9 cellular contexts compared by ENCODE assay signal in genomic region chr10:103192089-103192450, GRCh38. TPM values are rescaled to one million over a fixed set of nuclear protein-coding genes. Genes with fewer than 3 reads are reported as not detected.
DNase-seq lines count a peak whose midpoint lies in the region; ATAC-seq, FAIRE-seq and TF ChIP-seq lines count a peak whose summit lies in the region.
"Had no signal": no experiment of that assay in that cellular context is flagged by ENCODE, and none has a peak within 500 bp of the region (broad histone marks: within the 10 kb centered on the region; RNA-seq: fewer than 3 reads in every experiment).

No MANE protein-coding gene starts in this region.

- peaks cover 16% of the 10 kb centered on the region for H3K4me1 ChIP-seq in HUES48 (ENCODE audit: control insufficient read depth, insufficient read depth, low read length)
- H3K4me1 ChIP-seq in astrocyte (ENCODE audit: insufficient read depth, low read length): peaks cover 16% of the 10 kb centered on the region
- H3K4me1 ChIP-seq in subcutaneous abdominal adipose tissue (ENCODE audit: control insufficient read depth in 5 of 5, insufficient read depth in 5 of 5, low read length in 5 of 5): peaks cover 0 to 50% (median 36%) of the 10 kb centered on the region in 5 donors

- in situ Hi-C loops in GM13976 (cut with MboI; ENCODE audit: low sequenced_read_pairs, unreplicated experiment): no loop called here

- DNase-seq in EL: peak; percentile 15
- no peak for DNase-seq in astrocyte (ENCODE audit: low read depth)
- DNase-seq in NCI-H1092 (lab: John Stamatoyannopoulos, UW): no peak
- no peak for DNase-seq in GM13976 (ENCODE audit: low spot score)

- H3K27me3 ChIP-seq in HUES48 (ENCODE audit: control insufficient read depth, insufficient read depth, low read length): peaks cover 10% of the 10 kb centered on the region; the same call in 1 of the 2 replicates
- H3K27me3 ChIP-seq in astrocyte (ENCODE audit: insufficient read depth, low read length): no peaks in the 10 kb centered on the region
- H3K27me3 ChIP-seq in layer of hippocampus (ENCODE audit: control insufficient read depth, insufficient read depth, low read length): no peaks in the 10 kb centered on the region
- H3K27me3 ChIP-seq in subcutaneous abdominal adipose tissue (ENCODE audit: control insufficient read depth in 5 of 5, insufficient read depth in 4 of 5, low read length in 5 of 5): no peaks in the 10 kb centered on the region

- peak overlapping the region; percentile 89 for H3K27ac ChIP-seq in HUES48 (ENCODE audit: low read depth, low read length)
- peak overlapping the region; percentile 84 for H3K27ac ChIP-seq in astrocyte (ENCODE audit: low read depth, low read length)
- H3K27ac ChIP-seq in layer of hippocampus (ENCODE audit: low read depth, low read length): peak overlapping the region; percentile 94
- H3K27ac ChIP-seq in subcutaneous abdominal adipose tissue (ENCODE audit: low read depth, low read length): peak overlapping the region; percentile 94

- peak overlapping the region; percentile 65 for H2AFZ ChIP-seq in astrocyte (ENCODE audit: low read depth, low read length)

- H3K36me3 ChIP-seq in HUES48 (ENCODE audit: control insufficient read depth, insufficient read depth, low read length) (no peaks in the 10 kb centered on the region), astrocyte (ENCODE audit: insufficient read depth, low read length) (no peaks in the 10 kb centered on the region), subcutaneous abdominal adipose tissue (ENCODE audit: control insufficient read depth in 5 of 5, insufficient read depth in 5 of 5, low read length in 5 of 5) (no peaks in the 10 kb centered on the region)

- H3K36me3 Mint-ChIP-seq in astrocyte (ENCODE audit: low read depth, unreplicated experiment): no peaks in the 10 kb centered on the region

- H3K4me3 Mint-ChIP-seq in astrocyte (ENCODE audit: unreplicated experiment): peak overlapping the region; percentile 96

- H3K27ac Mint-ChIP-seq in astrocyte (ENCODE audit: unreplicated experiment): peak overlapping the region; percentile 95

- H4K20me1 ChIP-seq in astrocyte (ENCODE audit: insufficient read depth, low read length): peaks cover 41% of the 10 kb centered on the region

- TF ChIP-seq CTCF in astrocyte (IDR thresholded peaks at IDR 0.05; ENCODE audit: insufficient read depth, low read depth, low read length): no peak
- TF ChIP-seq CTCF in GM13976 (IDR thresholded peaks at IDR 0.05; ENCODE audit: borderline replicate concordance, control extremely low read depth, extremely low read depth, insufficient read depth, missing control alignments): no peak

- peak overlapping the region; percentile 73 for H3K9ac ChIP-seq in HUES48 (ENCODE audit: low read depth, low read length)
- peak overlapping the region; percentile 91 for H3K9ac ChIP-seq in astrocyte (ENCODE audit: low read length)
- peak overlapping the region; percentile 77 to 93 (median 81) for H3K9ac ChIP-seq in subcutaneous abdominal adipose tissue (ENCODE audit: low read length in 5 of 5)

- H3K4me3 ChIP-seq in HUES48 (ENCODE audit: low read depth, low read length) (peak overlapping the region; percentile 92), astrocyte (ENCODE audit: insufficient read depth, low read depth, low read length) (peak overlapping the region; percentile 84), subcutaneous abdominal adipose tissue (ENCODE audit: low read depth in 1 of 5, low read length in 5 of 5) (peak overlapping the region; percentile 81 to 90 (median 86))

- peak overlapping the region; percentile 91 for H3K4me2 ChIP-seq in astrocyte (ENCODE audit: low read length)

- peaks cover 9% of the 10 kb centered on the region for H3K4me1 Mint-ChIP-seq in astrocyte (ENCODE audit: low read depth, unreplicated experiment)

- no peak for FAIRE-seq in astrocyte (lab: Jason Lieb, UNC)

- no peaks in the 10 kb centered on the region for H3K9me3 ChIP-seq in HUES48 (ENCODE audit: control insufficient read depth, insufficient read depth, low read length)
- H3K9me3 ChIP-seq in astrocyte (ENCODE audit: insufficient read depth, low read depth, low read length): no peaks in the 10 kb centered on the region
- H3K9me3 ChIP-seq in subcutaneous abdominal adipose tissue (ENCODE audit: control insufficient read depth in 5 of 5, low read length in 5 of 5): no peaks in the 10 kb centered on the region

- H3K9me3 Mint-ChIP-seq in astrocyte (ENCODE audit: unreplicated experiment): no peaks in the 10 kb centered on the region

- no peaks in the 10 kb centered on the region for H3K27me3 Mint-ChIP-seq in astrocyte (ENCODE audit: low read depth, unreplicated experiment)

- no peak for ATAC-seq in GM21529 (IDR thresholded peaks at IDR 0.05; ENCODE audit: unreplicated experiment)

- H3K79me2 ChIP-seq in astrocyte (ENCODE audit: insufficient read depth, low read length): peaks cover 55% of the 10 kb centered on the region

RNA-seq across cellular contexts. Expression of gene NT5C2, which starts 1.0 kb away (rescaled TPM):
- 89.4 and 113 TPM in 2 replicates for total RNA-seq in astrocyte

RNA-seq across cellular contexts. Expression of gene RPEL1, which starts 53.6 kb away (rescaled TPM):
- not detected in 2 replicates for total RNA-seq in astrocyte
- total RNA-seq: T-helper 1 cell treated with Interleukin-12 subunit alpha and Interleukin-12 subunit beta and Interleukin-4 antibody, amounts not matched to agents 30 ng/mL and 1 ng/mL, for 36 hours had no signal
